Comparison of ENCODE assay signal across 25 cellular contexts in genomic region chrX:133191739-133192039, GRCh38. TPM values are rescaled to one million over a fixed set of nuclear protein-coding genes. Genes with fewer than 3 reads are reported as not detected.
A peak's percentile ranks its signal among the peaks of the same experiment; 100 is the strongest.
DNase-seq lines count a peak whose midpoint lies in the region; ATAC-seq, FAIRE-seq and TF ChIP-seq lines count a peak whose summit lies in the region.
"Had no signal": no experiment of that assay in that cellular context is flagged by ENCODE, and none has a peak within 500 bp of the region (broad histone marks: within the 10 kb centered on the region; RNA-seq: fewer than 3 reads in every experiment).

No MANE protein-coding gene starts in this region.

- H3K27ac Mint-ChIP-seq in nephron progenitor cell, result peak overlapping the region; percentile 78
- H3K27ac Mint-ChIP-seq: CD4-positive, alpha-beta memory T cell had no signal

- no peak for FAIRE-seq in HTR-8/SVneo (lab: Jason Lieb, UNC)
- FAIRE-seq: GM12891 had no signal

- H3K4me3 ChIP-seq in astrocyte of the spinal cord (ENCODE audit: low read depth, low read length), result no peak overlapping the region
- H3K4me3 ChIP-seq: Peyer's patch, SK-N-MC had no signal

- H3K36me3 Mint-ChIP-seq in nephron progenitor cell (ENCODE audit: low read depth), result no peaks in the 10 kb centered on the region
- H3K36me3 Mint-ChIP-seq: CD4-positive, alpha-beta memory T cell had no signal

- TF ChIP-seq CTCF in astrocyte of the spinal cord (IDR thresholded peaks at IDR 0.05; ENCODE audit: low read depth, low read length), result no peak
- TF ChIP-seq CTCF in nephron progenitor cell (IDR thresholded peaks at IDR 0.05), result no peak

- H3K27me3 Mint-ChIP-seq in nephron progenitor cell (ENCODE audit: low read depth, poor library complexity), result peaks cover under 1% of the 10 kb centered on the region
- H3K27me3 Mint-ChIP-seq: CD4-positive, alpha-beta memory T cell had no signal

- no peaks in the 10 kb centered on the region for H3K9me3 Mint-ChIP-seq in nephron progenitor cell
- H3K9me3 Mint-ChIP-seq: CD4-positive, alpha-beta memory T cell had no signal

- no peak for ATAC-seq in HG03354 (IDR thresholded peaks at IDR 0.05; ENCODE audit: poor library complexity, severe bottlenecking, unreplicated experiment)
- ATAC-seq in HG03342 (IDR thresholded peaks at IDR 0.05; ENCODE audit: unreplicated experiment), result no peak

- H3K4me3 Mint-ChIP-seq in nephron progenitor cell, result no peak overlapping the region

- DNase-seq in M059J (ENCODE audit: low read depth) (peak; percentile 13), astrocyte of the spinal cord (ENCODE audit: low read depth, low spot score) (peak; percentile 1), nephron progenitor cell (no peak), NCI-H82 treated with DMSO at 0.1 percent for 48 hours (lab: John Stamatoyannopoulos, UW; ENCODE audit: unreplicated experiment) (no peak), HTR-8/SVneo (ENCODE audit: insufficient read length, low spot score) (no peak)
- DNase-seq: C1 segment of cervical spinal cord; CD4-positive, alpha-beta memory T cell; DMS 273 treated with DMSO at 0.1 percent for 48 hours; DMS79; GF-D8; GOT3; IMR-90; KG1; NCI-H1048; NCI-H1417; NCI-H1694; NCI-H446 treated with DMSO at 0.1 percent for 48 hours; NCI-H526; NCI-H82; Peyer's patch; SHP77 treated with DMSO at 0.1 percent for 48 hours had no signal

- in situ Hi-C loops in astrocyte of the spinal cord (cut with HindIII; ENCODE audit: low sequenced_read_pairs), result no loop called here

- peaks cover 24% of the 10 kb centered on the region for H3K4me1 Mint-ChIP-seq in nephron progenitor cell
- H3K4me1 Mint-ChIP-seq: CD4-positive, alpha-beta memory T cell had no signal

RNA-seq across cellular contexts. Expression of gene TFDP3, which starts 26.5 kb away (rescaled TPM):
- total RNA-seq in M059J (2014; rRNA removed; shearing (Covaris generic)), result not detected in 2 replicates
- total RNA-seq: CD4-positive, alpha-beta memory T cell; IMR-90; Peyer's patch had no signal

Comparison
In these comparisons a context has a peak if more than half of its experiments do, and no peak if none do; other contexts are left out.
1. DNase-seq: peak in M059J (single experiment) and astrocyte of the spinal cord (single experiment); none in nephron progenitor cell (single experiment), NCI-H82 treated with DMSO at 0.1 percent for 48 hours (single experiment) and HTR-8/SVneo (single experiment).